ENCODE assay signal across 8 cellular contexts in genomic region chr5:177592010-177592834, GRCh38. TPM values are rescaled to one million over a fixed set of nuclear protein-coding genes. Genes with fewer than 3 reads are reported as not detected.
DNase-seq lines count a peak whose midpoint lies in the region; ATAC-seq and TF ChIP-seq lines count a peak whose summit lies in the region.

TMED9 (plus strand) TSS chr5:177592203; CDS start chr5:177592215, 12 bp downstream.

- POLR2A ChIA-PET in CD4-positive, alpha-beta memory T cell (lab: Charles Lee; ENCODE audit: partially characterized antibody), result interaction anchor here (0.6 to 1.9 kb wide), 10 partner anchors 8 to 561 kb away, joined by 3 to 11 read pairs (median 3); partner anchors contain the start of genes B4GALT7, DDX41, DOK3 and FAM193B

- peak within 1 kb of the TSS; percentile 91 to 99 (median 98) for H3K27ac Mint-ChIP-seq in CD4-positive, alpha-beta memory T cell
- peak within 1 kb of the TSS; percentile 98 for H3K27ac Mint-ChIP-seq in endodermal cell

- peaks cover 27% of the 10 kb centered on the region for H3K36me3 ChIP-seq in CD4-positive, alpha-beta memory T cell (ENCODE audit: insufficient read depth, low read length)
- H3K36me3 ChIP-seq in NT2/D1 (ENCODE audit: insufficient read depth, insufficient read length, low read length) (peaks cover 39% of the 10 kb centered on the region), endodermal cell (ENCODE audit: control insufficient read depth, insufficient read depth, low read length) (peaks cover 39% of the 10 kb centered on the region)

- H3K27ac ChIP-seq in CD4-positive, alpha-beta memory T cell (ENCODE audit: low read depth, low read length), result peak within 1 kb of the TSS; percentile 74
- peak within 1 kb of the TSS; percentile 66 for H3K27ac ChIP-seq in endodermal cell (ENCODE audit: low read depth, low read length)

- H3K9me3 Mint-ChIP-seq in CD4-positive, alpha-beta memory T cell, result peaks cover 0 to 2% (median 0%) of the 10 kb centered on the region in 8 donors
- no peaks in the 10 kb centered on the region for H3K9me3 Mint-ChIP-seq in endodermal cell

- intact Hi-C loops in CD4-positive, alpha-beta memory T cell (cut with micrococcal nuclease), result loop anchor here (1.0 to 5.0 kb wide), 5 partner anchors 8 to 560 kb away; partner anchors contain the start of genes B4GALT7, DDX41, FAM193B and LMAN2

- peak within 1 kb of the TSS; percentile 96 to 100 (median 99) for H3K4me3 Mint-ChIP-seq in CD4-positive, alpha-beta memory T cell
- peak within 1 kb of the TSS; percentile 88 for H3K4me3 Mint-ChIP-seq in endodermal cell

- peaks cover 15 to 37% (median 26%) of the 10 kb centered on the region in 4 donors for H3K4me1 Mint-ChIP-seq in CD4-positive, alpha-beta memory T cell
- peaks cover 10% of the 10 kb centered on the region for H3K4me1 Mint-ChIP-seq in endodermal cell

- peaks cover 26% of the 10 kb centered on the region for H3K4me1 ChIP-seq in CD4-positive, alpha-beta memory T cell (ENCODE audit: insufficient read depth, low read length)
- H3K4me1 ChIP-seq in NT2/D1 (ENCODE audit: insufficient read depth, insufficient read length) (no peaks in the 10 kb centered on the region), endodermal cell (ENCODE audit: control insufficient read depth, insufficient read depth, low read length) (no peaks in the 10 kb centered on the region)

- peaks cover 13 to 14% of the 10 kb centered on the region in 2 donors for H3K27me3 Mint-ChIP-seq in CD4-positive, alpha-beta memory T cell
- H3K27me3 Mint-ChIP-seq in endodermal cell (ENCODE audit: insufficient read depth), result peaks cover 14% of the 10 kb centered on the region

- peak; percentile 93 for ATAC-seq in GM19351 (IDR thresholded peaks at IDR 0.05; ENCODE audit: unreplicated experiment)
- ATAC-seq in HG03520 (IDR thresholded peaks at IDR 0.05; ENCODE audit: unreplicated experiment), result peak; percentile 89

- H3K9ac ChIP-seq in NT2/D1 (ENCODE audit: insufficient read length, low read depth) (peak within 1 kb of the TSS; percentile 98), endodermal cell (ENCODE audit: extremely low read depth, low read length, poor library complexity, severe bottlenecking) (peak within 1 kb of the TSS; percentile 94)

- DNase-seq in CD4-positive, alpha-beta memory T cell, result peak; percentile 88 to 91 (median 90)
- DNase-seq in NT2/D1 (ENCODE audit: low read depth, low spot score) (peak; percentile 80), endodermal cell (peak; percentile 97), mesenteric fat pad (ENCODE audit: low spot score) (peak; percentile 97)
- peak; percentile 64 for DNase-seq in activated CD8-positive, alpha-beta memory T cell treated with anti-CD3 and anti-CD28 coated beads, Interleukin-2, amount 50 U/mL, for 24 hours (ENCODE audit: extremely low read depth)
- peak; percentile 67 for DNase-seq in stimulated activated CD8-positive, alpha-beta memory T cell treated with anti-CD3 and anti-CD28 coated beads, Interleukin-15, amount 100 ng/mL, for 1 hour (ENCODE audit: low read depth)

- CTCF ChIA-PET in CD4-positive, alpha-beta memory T cell (lab: Charles Lee; ENCODE audit: partially characterized antibody), result interaction anchor here (0.7 to 1.7 kb wide), 5 partner anchors 10 to 684 kb away, joined by 3 to 4 read pairs (median 3); no protein-coding TSS in a partner anchor

- no peak for TF ChIP-seq CTCF in endodermal cell (conservative IDR thresholded peaks at IDR 0.05)

- H3K27me3 ChIP-seq in CD4-positive, alpha-beta memory T cell (ENCODE audit: insufficient read depth, low read length), result no peaks in the 10 kb centered on the region
- H3K27me3 ChIP-seq in NT2/D1 (ENCODE audit: insufficient read depth, insufficient read length), result peaks cover 24% of the 10 kb centered on the region
- H3K27me3 ChIP-seq in endodermal cell (ENCODE audit: control insufficient read depth, insufficient read depth, low read length, poor library complexity, severe bottlenecking), result peaks cover 30% of the 10 kb centered on the region

- no peaks in the 10 kb centered on the region for H3K9me3 ChIP-seq in CD4-positive, alpha-beta memory T cell (ENCODE audit: control insufficient read depth in 1 of 2, low read length in 2 of 2)
- H3K9me3 ChIP-seq in NT2/D1 (ENCODE audit: insufficient read depth, low read length) (no peaks in the 10 kb centered on the region), endodermal cell (ENCODE audit: control insufficient read depth, low read length) (no peaks in the 10 kb centered on the region)

- H3K36me3 Mint-ChIP-seq in CD4-positive, alpha-beta memory T cell, result peaks cover 29 to 32% of the 10 kb centered on the region in 2 donors
- peaks cover 35% of the 10 kb centered on the region for H3K36me3 Mint-ChIP-seq in endodermal cell (ENCODE audit: low read depth)

- 0 to 1% methylated on average over 29 to 67 of the region's 71 CpGs for WGBS in endodermal cell (ENCODE audit: insufficient coverage in 1 of 2, insufficient read length in 1 of 2), 2 experiments

- peak within 1 kb of the TSS; percentile 97 to 98 for H3K4me3 ChIP-seq in CD4-positive, alpha-beta memory T cell (ENCODE audit: low read length in 2 of 2)
- peak within 1 kb of the TSS; percentile 98 for H3K4me3 ChIP-seq in NT2/D1 (ENCODE audit: insufficient read length, low read depth)
- peak within 1 kb of the TSS; percentile 93 for H3K4me3 ChIP-seq in endodermal cell (ENCODE audit: low read length)

RNA-seq across cellular contexts. Expression of gene TMED9, which starts in this region (rescaled TPM):
- 10 to 100 TPM; 93.7 to 95.8 TPM for total RNA-seq in CD4-positive, alpha-beta memory T cell
- 100 to 1,000 TPM; 123 to 133 TPM for polyA plus RNA-seq in CD4-positive, alpha-beta memory T cell
- total RNA-seq in endodermal cell (100 to 1,000 TPM; 184 to 205 TPM), mesenteric fat pad (168 TPM)
- 159 TPM for polyA plus RNA-seq in endodermal cell (2013, experiment 1 of 2)
- polyA plus RNA-seq in endodermal cell (2013, experiment 2 of 2), result 153 TPM

Comparison
In these comparisons a context has a peak if more than half of its experiments do, and no peak if none do; other contexts are left out.
1. Peak in every context shown above with its lines: DNase-seq, ATAC-seq, H3K4me3 ChIP-seq and H3K27ac ChIP-seq.